24 cellular contexts compared by ENCODE assay signal in genomic region chr19:44315883-44316282, GRCh38. TPM values are rescaled to one million over a fixed set of nuclear protein-coding genes. Genes with fewer than 3 reads are reported as not detected.
"Had no signal": no experiment of that assay in that cellular context is flagged by ENCODE, and none has a peak within 500 bp of the region (broad histone marks: within the 10 kb centered on the region; RNA-seq: fewer than 3 reads in every experiment).

No MANE protein-coding gene starts in this region.

- H3K27ac Mint-ChIP-seq: dendritic cell treated with granulocyte-macrophage colony-stimulating factor and Interleukin-4, amounts not matched to agents 40 ng/mL and 50 ng/mL, for 4 days; naive thymus-derived CD8-positive, alpha-beta T cell; nephron progenitor cell had no signal

- H3K4me3 Mint-ChIP-seq: dendritic cell treated with granulocyte-macrophage colony-stimulating factor and Interleukin-4, amounts not matched to agents 40 ng/mL and 50 ng/mL, for 4 days; naive thymus-derived CD8-positive, alpha-beta T cell; nephron progenitor cell had no signal

- H3K27me3 ChIP-seq: colonic mucosa, esophagus squamous epithelium, gastrocnemius medialis, stomach, thyroid gland, vagina had no signal

- H3K27ac ChIP-seq: colonic mucosa, esophagus squamous epithelium, gastrocnemius medialis, lower lobe of right lung, prostate gland, stomach, thyroid gland, vagina had no signal

- H3K27me3 Mint-ChIP-seq: dendritic cell treated with granulocyte-macrophage colony-stimulating factor and Interleukin-4, amounts not matched to agents 40 ng/mL and 50 ng/mL, for 4 days had no signal

- H3K4me1 ChIP-seq: colonic mucosa, esophagus squamous epithelium, gastrocnemius medialis, lower lobe of right lung, prostate gland, stomach, thyroid gland, vagina had no signal

- FAIRE-seq: keratinocyte, small intestine had no signal

- H3K4me1 Mint-ChIP-seq: naive thymus-derived CD8-positive, alpha-beta T cell; nephron progenitor cell had no signal

- ATAC-seq: gastrocnemius medialis; left ventricle myocardium superior; lower lobe of right lung; naive thymus-derived CD8-positive, alpha-beta T cell; right cardiac atrium had no signal

- DNase-seq: colonic mucosa; effector memory CD4-positive, alpha-beta T cell; erythroblast; esophagus squamous epithelium; foreskin fibroblast; gastrocnemius medialis; head of caudate nucleus; left ventricle myocardium superior; lower lobe of right lung; naive thymus-derived CD8-positive, alpha-beta T cell; nephron progenitor cell; nucleus accumbens; right cardiac atrium; small intestine; stimulated activated CD4-positive, alpha-beta T cell treated with anti-CD3 and anti-CD28 coated beads, Interleukin-15, amount 100 ng/mL, for 24 hours; stimulated activated CD4-positive, alpha-beta T cell treated with anti-CD3 and anti-CD28 coated beads, Interleukin-2, amount 100 ng/mL, for 48 hours; stimulated activated naive CD4-positive, alpha-beta T cell; stomach; thyroid gland; trophoblast cell had no signal

- H3K4me3 ChIP-seq: colonic mucosa, esophagus squamous epithelium, gastrocnemius medialis, lower lobe of right lung, prostate gland, stomach, thyroid gland, vagina had no signal

- H3K36me3 ChIP-seq: colonic mucosa, esophagus squamous epithelium, gastrocnemius medialis, lower lobe of right lung, prostate gland, stomach, thyroid gland, vagina had no signal

- H3K9me3 ChIP-seq: colonic mucosa, prostate gland, thyroid gland had no signal

RNA-seq across cellular contexts. Expression of gene ZNF112, which starts 40.6 kb away (rescaled TPM):
- polyA plus RNA-seq: naive thymus-derived CD8-positive, alpha-beta T cell had no signal

RNA-seq across cellular contexts. Expression of gene ZNF233, which starts 56.2 kb away (rescaled TPM):
- total RNA-seq: vagina had no signal
